Comparison of ENCODE assay signal across 8 cellular contexts in genomic region chr17:77332981-77333685, GRCh38.
A peak's percentile ranks its signal among the peaks of the same experiment; 100 is the strongest.
DNase-seq lines count a peak whose midpoint lies in the region; ATAC-seq, FAIRE-seq and TF ChIP-seq lines count a peak whose summit lies in the region.

No MANE protein-coding gene starts in this region.

- no peak for ATAC-seq in GM19467 (IDR thresholded peaks at IDR 0.05; ENCODE audit: unreplicated experiment)

- H3K27ac ChIP-seq in subcutaneous abdominal adipose tissue (ENCODE audit: low read depth, low read length) (peak overlapping the region; percentile 41), kidney (ENCODE audit: low read depth in 2 of 2, low read length in 2 of 2) (no peak overlapping the region)

- H3K4me3 Mint-ChIP-seq in activated CD4-positive, alpha-beta T cell treated with anti-CD3 and anti-CD28 coated beads, Interleukin-2, amount 10 ng/mL, durations not matched to agents 7 days and 5 days, result peak overlapping the region; percentile 68

- H3K9me3 ChIP-seq in subcutaneous abdominal adipose tissue (ENCODE audit: control insufficient read depth in 5 of 5, low read length in 5 of 5) (peaks cover 0 to 4% (median 3%) of the 10 kb centered on the region in 5 donors), kidney (ENCODE audit: control insufficient read depth in 1 of 2, low read length in 2 of 2) (peaks cover 0 to 9% of the 10 kb centered on the region in 2 donors)

- H3K4me1 Mint-ChIP-seq in activated CD4-positive, alpha-beta T cell treated with anti-CD3 and anti-CD28 coated beads, Interleukin-2, amount 10 ng/mL, durations not matched to agents 7 days and 5 days, result peaks cover 52% of the 10 kb centered on the region

- intact Hi-C loops in kidney (cut with DNase I), result loop anchor here (5.0 to 10.0 kb wide), 2 partner anchors 102 to 159 kb away; no protein-coding TSS in a partner anchor

- no peak for FAIRE-seq in kidney (lab: Jason Lieb, UNC)

- no peaks in the 10 kb centered on the region for H3K27me3 Mint-ChIP-seq in activated CD4-positive, alpha-beta T cell treated with anti-CD3 and anti-CD28 coated beads, Interleukin-2, amount 10 ng/mL, durations not matched to agents 7 days and 5 days

- H3K27ac Mint-ChIP-seq in activated CD4-positive, alpha-beta T cell treated with anti-CD3 and anti-CD28 coated beads, Interleukin-2, amount 10 ng/mL, durations not matched to agents 7 days and 5 days, result peak overlapping the region; percentile 92

- peak; percentile 51 to 57 for DNase-seq in activated CD4-positive, alpha-beta T cell treated with anti-CD3 and anti-CD28 coated beads for 4 hours
- no peak for DNase-seq in activated CD4-positive, alpha-beta T cell treated with anti-CD3 and anti-CD28 coated beads for 1 hour
- DNase-seq in activated CD4-positive, alpha-beta T cell treated with anti-CD3 and anti-CD28 coated beads, Interleukin-2, amount 10 ng/mL, durations not matched to agents 7 days and 5 days, result no peak
- peak; percentile 98 for DNase-seq in fibroblast of peridontal ligament (ENCODE audit: extremely low read depth)
- DNase-seq in kidney, result no peak
- DNase-seq in HEK293T (ENCODE audit: extremely low spot score), result no peak

- H3K4me1 ChIP-seq in subcutaneous abdominal adipose tissue (ENCODE audit: control insufficient read depth in 5 of 5, insufficient read depth in 5 of 5, low read length in 5 of 5), result peaks cover 0 to 16% (median 13%) of the 10 kb centered on the region in 5 donors
- H3K4me1 ChIP-seq in kidney (ENCODE audit: control insufficient read depth in 1 of 2, insufficient read depth in 1 of 2, low read depth in 1 of 2, low read length in 2 of 2), result peaks cover 0 to 4% of the 10 kb centered on the region in 2 donors

- no peak overlapping the region for H3K9ac ChIP-seq in subcutaneous abdominal adipose tissue (ENCODE audit: low read length in 5 of 5)
- H3K9ac ChIP-seq in kidney (ENCODE audit: low read length in 2 of 2), result no peak overlapping the region

- H3K4me3 ChIP-seq in subcutaneous abdominal adipose tissue (ENCODE audit: low read depth in 1 of 5, low read length in 5 of 5), result no peak overlapping the region
- H3K4me3 ChIP-seq in kidney (ENCODE audit: low read length in 2 of 2), result no peak overlapping the region

- peaks cover 20% of the 10 kb centered on the region for H3K36me3 Mint-ChIP-seq in activated CD4-positive, alpha-beta T cell treated with anti-CD3 and anti-CD28 coated beads, Interleukin-2, amount 10 ng/mL, durations not matched to agents 7 days and 5 days (ENCODE audit: low read depth)

- H3K36me3 ChIP-seq in subcutaneous abdominal adipose tissue (ENCODE audit: control insufficient read depth in 5 of 5, insufficient read depth in 5 of 5, low read length in 5 of 5) (no peaks in the 10 kb centered on the region), kidney (ENCODE audit: control insufficient read depth in 1 of 2, insufficient read depth in 2 of 2, low read length in 2 of 2) (no peaks in the 10 kb centered on the region)

- TF ChIP-seq CTCF in kidney (IDR thresholded peaks at IDR 0.05; ENCODE audit: borderline replicate concordance, extremely low read depth, insufficient read depth), result no peak

- H3K9me3 Mint-ChIP-seq in activated CD4-positive, alpha-beta T cell treated with anti-CD3 and anti-CD28 coated beads, Interleukin-2, amount 10 ng/mL, durations not matched to agents 7 days and 5 days, result peaks cover 13% of the 10 kb centered on the region

- POLR2A ChIA-PET in activated CD4-positive, alpha-beta T cell treated with anti-CD3 and anti-CD28 coated beads, Interleukin-2, amount 10 ng/mL, durations not matched to agents 7 days and 5 days (lab: Charles Lee), result no interaction called here
- POLR2A ChIA-PET in HEK293T (lab: Yijun Ruan, JAX), result no interaction called here

- CTCF ChIA-PET in activated CD4-positive, alpha-beta T cell treated with anti-CD3 and anti-CD28 coated beads, Interleukin-2, amount 10 ng/mL, durations not matched to agents 7 days and 5 days (lab: Charles Lee), result interaction anchor here (1.8 to 3.8 kb wide), 4 partner anchors 10 to 127 kb away, joined by 6 to 19 read pairs (median 10); no protein-coding TSS in a partner anchor
- CTCF ChIA-PET in HEK293T (lab: Yijun Ruan, JAX), result interaction anchor here (0.7 to 2.8 kb wide), 2 partner anchors 97 to 103 kb away, joined by 3 to 13 read pairs; no protein-coding TSS in a partner anchor

- H3K27me3 ChIP-seq in subcutaneous abdominal adipose tissue (ENCODE audit: control insufficient read depth in 5 of 5, insufficient read depth in 4 of 5, low read length in 5 of 5), result no peaks in the 10 kb centered on the region

TF ChIP-seq in HEK293T, 16 proteins besides CTCF, POLR2A, EP300 and RAD21:
- TF ChIP-seq SP1 (IDR thresholded peaks at IDR 0.05) (no peak), HDGF (IDR thresholded peaks at IDR 0.05; ENCODE audit: borderline replicate concordance) (no peak)

Comparison
In these comparisons a context has a peak if more than half of its experiments do, and no peak if none do; other contexts are left out.
1. DNase-seq: peak in activated CD4-positive, alpha-beta T cell treated with anti-CD3 and anti-CD28 coated beads for 4 hours (2 of 2) and fibroblast of peridontal ligament (single experiment); none in activated CD4-positive, alpha-beta T cell treated with anti-CD3 and anti-CD28 coated beads for 1 hour (single experiment), activated CD4-positive, alpha-beta T cell treated with anti-CD3 and anti-CD28 coated beads, Interleukin-2, amount 10 ng/mL, durations not matched to agents 7 days and 5 days (single experiment), kidney (single experiment) and HEK293T (single experiment).